ENCODE assay signal across 10 cellular contexts in the genomic region with DNA sequence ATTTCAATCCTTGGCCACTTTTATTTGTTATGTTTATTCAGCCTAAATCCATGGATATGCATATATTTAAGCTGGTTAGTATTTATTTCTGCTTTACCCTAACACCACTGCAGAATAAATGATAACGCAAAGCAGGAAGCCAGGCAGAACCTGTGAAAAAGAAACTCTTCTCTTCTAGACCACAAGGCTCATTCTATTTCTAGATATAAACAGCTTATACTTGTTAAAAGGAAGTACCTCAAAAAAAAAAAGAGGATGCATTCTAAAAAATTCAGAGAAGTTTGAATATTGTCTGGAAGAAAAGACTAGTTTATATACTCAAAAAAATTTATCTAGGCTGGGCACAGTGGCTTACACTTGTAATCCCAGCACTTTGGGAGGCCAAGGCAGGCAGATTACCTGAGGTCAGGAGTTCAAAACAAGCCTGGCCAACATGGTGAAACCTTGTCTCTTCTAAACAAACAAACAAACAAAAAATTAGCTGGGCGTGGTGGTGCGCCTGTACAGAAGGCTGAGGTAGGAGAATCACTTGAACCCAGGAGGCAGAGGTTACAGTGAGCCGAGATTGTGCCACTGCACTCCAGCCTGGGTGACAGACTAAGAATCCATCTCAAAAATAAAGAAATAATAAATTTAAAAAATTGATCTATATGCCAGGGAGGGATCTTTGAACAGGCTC. TPM values are rescaled to one million over a fixed set of nuclear protein-coding genes. Genes with fewer than 3 reads are reported as not detected.
DNase-seq lines count a peak whose midpoint lies in the region; ATAC-seq and TF ChIP-seq lines count a peak whose summit lies in the region.
"Had no signal": no experiment of that assay in that cellular context is flagged by ENCODE, and none has a peak within 500 bp of the region (broad histone marks: within the 10 kb centered on the region; RNA-seq: fewer than 3 reads in every experiment).

No MANE protein-coding gene starts in this region.

- ATAC-seq in HG02943 (IDR thresholded peaks at IDR 0.05; ENCODE audit: low read depth, unreplicated experiment) (peak; percentile 89), heart right ventricle (no peak)

- H3K4me3 ChIP-seq in thymus (ENCODE audit: low read length) (no peak overlapping the region), heart right ventricle (peak overlapping the region in 1 of 10 donors; percentile 4)

- H3K27me3 Mint-ChIP-seq in activated naive CD4-positive, alpha-beta T cell treated with anti-CD3 and anti-CD28 coated beads for 36 hours (ENCODE audit: low read depth) = no peaks in the 10 kb centered on the region
- H3K27me3 Mint-ChIP-seq in T-helper 1 cell treated with Interleukin-12 subunit alpha and Interleukin-12 subunit beta and Interleukin-4 antibody, amounts not matched to agents 30 μg/mL and 1 μg/mL, for 36 hours (ENCODE audit: low read depth) = no peaks in the 10 kb centered on the region
- no peaks in the 10 kb centered on the region for H3K27me3 Mint-ChIP-seq in progenitor cell of endocrine pancreas

- 51% methylated on average over 4 of the region's 4 CpGs for WGBS in thymus
- 93 to 94% methylated on average over 4 of the region's 4 CpGs for WGBS in heart right ventricle, 2 donors

- no peak overlapping the region for H3K27ac Mint-ChIP-seq in activated naive CD4-positive, alpha-beta T cell treated with anti-CD3 and anti-CD28 coated beads for 36 hours
- H3K27ac Mint-ChIP-seq in T-helper 1 cell treated with Interleukin-12 subunit alpha and Interleukin-12 subunit beta and Interleukin-4 antibody, amounts not matched to agents 30 μg/mL and 1 μg/mL, for 36 hours = peak overlapping the region; percentile 92
- H3K27ac Mint-ChIP-seq in progenitor cell of endocrine pancreas = no peak overlapping the region

- H3K9me3 ChIP-seq in thymus (ENCODE audit: control insufficient read depth) (no peaks in the 10 kb centered on the region), heart right ventricle (no peaks in the 10 kb centered on the region)

- no peaks in the 10 kb centered on the region for H3K27me3 ChIP-seq in thymus (ENCODE audit: control insufficient read depth, insufficient read depth)
- no peaks in the 10 kb centered on the region for H3K27me3 ChIP-seq in heart right ventricle

- H3K27ac ChIP-seq in thymus (ENCODE audit: low read depth) = peak overlapping the region; percentile 42
- peak overlapping the region in 1 of 10 donors; percentile 66 for H3K27ac ChIP-seq in heart right ventricle

- H3K4me1 ChIP-seq in thymus (ENCODE audit: control insufficient read depth, insufficient read depth, low read length) (no peaks in the 10 kb centered on the region), heart right ventricle (peaks cover 0 to 17% (median 0%) of the 10 kb centered on the region in 9 donors)

- H3K4me1 Mint-ChIP-seq in activated naive CD4-positive, alpha-beta T cell treated with anti-CD3 and anti-CD28 coated beads for 36 hours (ENCODE audit: low read depth) = peaks cover 42% of the 10 kb centered on the region
- H3K4me1 Mint-ChIP-seq in T-helper 1 cell treated with Interleukin-12 subunit alpha and Interleukin-12 subunit beta and Interleukin-4 antibody, amounts not matched to agents 30 μg/mL and 1 μg/mL, for 36 hours (ENCODE audit: low read depth) = peaks cover 54% of the 10 kb centered on the region
- peaks cover 13% of the 10 kb centered on the region for H3K4me1 Mint-ChIP-seq in progenitor cell of endocrine pancreas (ENCODE audit: low read depth)

- CTCF ChIA-PET in activated naive CD4-positive, alpha-beta T cell treated with anti-CD3 and anti-CD28 coated beads for 36 hours (lab: Charles Lee) = interaction anchor here (0.5 to 4.6 kb wide), 8 partner anchors 56 to 1554 kb away, joined by 3 to 35 read pairs (median 4); a partner anchor contains a TSS

- TF ChIP-seq CTCF in heart right ventricle (IDR thresholded peaks at IDR 0.05) (no peak), progenitor cell of endocrine pancreas (IDR thresholded peaks at IDR 0.05; ENCODE audit: unreplicated experiment) (no peak)

- H3K4me3 Mint-ChIP-seq in activated naive CD4-positive, alpha-beta T cell treated with anti-CD3 and anti-CD28 coated beads for 36 hours = no peak overlapping the region
- peak overlapping the region; percentile 68 for H3K4me3 Mint-ChIP-seq in T-helper 1 cell treated with Interleukin-12 subunit alpha and Interleukin-12 subunit beta and Interleukin-4 antibody, amounts not matched to agents 30 μg/mL and 1 μg/mL, for 36 hours
- H3K4me3 Mint-ChIP-seq in progenitor cell of endocrine pancreas (ENCODE audit: low read depth) = no peak overlapping the region

- no peaks in the 10 kb centered on the region for H3K9me3 Mint-ChIP-seq in activated naive CD4-positive, alpha-beta T cell treated with anti-CD3 and anti-CD28 coated beads for 36 hours
- H3K9me3 Mint-ChIP-seq in T-helper 1 cell treated with Interleukin-12 subunit alpha and Interleukin-12 subunit beta and Interleukin-4 antibody, amounts not matched to agents 30 μg/mL and 1 μg/mL, for 36 hours = no peaks in the 10 kb centered on the region
- H3K9me3 Mint-ChIP-seq in progenitor cell of endocrine pancreas (ENCODE audit: low read depth) = no peaks in the 10 kb centered on the region

- peak; percentile 23 for DNase-seq in activated naive CD4-positive, alpha-beta T cell treated with anti-CD3 and anti-CD28 coated beads for 36 hours
- DNase-seq in activated naive CD4-positive, alpha-beta T cell treated with anti-CD3 and anti-CD28 coated beads, Interleukin-2, amount 50 U/mL, for 16 hours = no peak
- no peak for DNase-seq in heart right ventricle
- DNase-seq in progenitor cell of endocrine pancreas (ENCODE audit: low spot score, unreplicated experiment) = no peak
- DNase-seq in KG1 (lab: John Stamatoyannopoulos, UW) = no peak
- DNase-seq: activated effector memory CD4-positive, alpha-beta T cell treated with anti-CD3 and anti-CD28 coated beads, Interleukin-2, amount 50 U/mL, for 16 hours; NCI-H1694 treated with DMSO at 0.1 percent for 48 hours had no signal

- H3K36me3 ChIP-seq in thymus (ENCODE audit: control insufficient read depth, insufficient read depth) (no peaks in the 10 kb centered on the region), heart right ventricle (peaks cover 0 to 6% (median 0%) of the 10 kb centered on the region in 9 donors)

- intact Hi-C loops in activated naive CD4-positive, alpha-beta T cell treated with anti-CD3 and anti-CD28 coated beads for 36 hours (cut with micrococcal nuclease) = loop anchor here (2.0 to 10.0 kb wide), 5 partner anchors 129 to 1324 kb away; a partner anchor contains a TSS
- intact Hi-C loops in heart right ventricle (cut with DNase I) = loop anchor here in 1 of 10 donors (5.0 kb wide), 1 partner anchor 59 kb away; a partner anchor contains a TSS

- peaks cover 9% of the 10 kb centered on the region for H3K36me3 Mint-ChIP-seq in activated naive CD4-positive, alpha-beta T cell treated with anti-CD3 and anti-CD28 coated beads for 36 hours (ENCODE audit: low read depth)
- peaks cover 15% of the 10 kb centered on the region for H3K36me3 Mint-ChIP-seq in T-helper 1 cell treated with Interleukin-12 subunit alpha and Interleukin-12 subunit beta and Interleukin-4 antibody, amounts not matched to agents 30 μg/mL and 1 μg/mL, for 36 hours (ENCODE audit: low read depth)
- peaks cover 5% of the 10 kb centered on the region for H3K36me3 Mint-ChIP-seq in progenitor cell of endocrine pancreas (ENCODE audit: insufficient read depth)

RNA-seq across cellular contexts. Expression of a gene that starts 55.8 kb away (rescaled TPM):
- 1 to 10 TPM; 2.9 to 3.4 TPM for total RNA-seq in activated naive CD4-positive, alpha-beta T cell treated with anti-CD3 and anti-CD28 coated beads for 36 hours
- polyA plus RNA-seq in thymus = 2.9 TPM
- 1 to 10 TPM; 1.4 to 3.8 (median 2.1) TPM for total RNA-seq in heart right ventricle
- polyA plus RNA-seq in heart right ventricle = 1 to 10 TPM; 1.2 to 1.7 TPM
- total RNA-seq in progenitor cell of endocrine pancreas = 25.7 and 27.9 TPM in 2 replicates

RNA-seq across cellular contexts. Expression of a gene that starts 57.1 kb away (rescaled TPM):
- 10 to 100 TPM; 22.8 to 25.7 TPM for total RNA-seq in activated naive CD4-positive, alpha-beta T cell treated with anti-CD3 and anti-CD28 coated beads for 36 hours
- polyA plus RNA-seq in thymus (12.2 TPM), heart right ventricle (1 to 10 TPM; 4.8 TPM)
- total RNA-seq in heart right ventricle (10 to 100 TPM in 1 of 10 donors, 1 to 10 TPM in 9; 6.2 to 10.4 (median 8.2) TPM), progenitor cell of endocrine pancreas (32.0 and 34.4 TPM in 2 replicates)
